10 cellular contexts compared by ENCODE assay signal in the genomic region with DNA sequence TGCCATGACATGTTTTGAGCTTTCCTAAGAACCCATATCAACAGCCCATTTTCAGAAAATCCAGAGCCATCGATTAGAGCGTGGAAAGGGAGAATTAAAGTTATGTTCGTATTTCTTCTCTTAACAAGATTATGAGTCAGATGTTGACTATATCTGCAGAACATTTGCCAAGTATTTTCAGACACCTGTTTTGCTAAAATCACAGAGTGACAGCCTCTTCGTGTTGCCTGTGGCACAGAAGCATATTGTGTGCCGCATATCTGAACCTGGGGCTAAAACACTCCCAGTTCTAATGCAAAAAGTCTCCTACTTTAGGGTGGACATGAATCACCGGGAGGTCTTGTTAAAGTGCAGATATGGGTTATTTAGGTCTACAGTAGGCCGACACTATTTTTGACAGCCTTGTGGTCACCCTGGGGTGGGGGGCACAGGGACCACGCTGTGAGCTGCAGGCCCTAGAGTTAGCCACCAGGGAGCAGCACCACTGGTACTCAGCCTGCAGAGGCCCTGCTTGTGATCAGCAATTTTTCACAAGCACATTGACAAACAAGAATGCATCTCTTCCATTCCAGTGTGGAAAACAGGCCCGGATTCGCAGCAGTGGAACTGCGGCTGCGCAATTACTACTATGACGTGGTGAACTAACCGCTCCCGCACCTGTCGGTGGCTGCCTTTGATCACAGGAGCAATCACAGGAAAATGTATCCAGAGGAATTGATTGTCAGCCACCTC.
A peak's percentile ranks its signal among the peaks of the same experiment; 100 is the strongest.
DNase-seq lines count a peak whose midpoint lies in the region; ATAC-seq and TF ChIP-seq lines count a peak whose summit lies in the region.
"Had no signal": no experiment of that assay in that cellular context is flagged by ENCODE, and none has a peak within 500 bp of the region (broad histone marks: within the 10 kb centered on the region; RNA-seq: fewer than 3 reads in every experiment).

No MANE protein-coding gene starts in this region.

- ATAC-seq in RWPE2 (ENCODE audit: low read depth) (no peak), HG02642 (IDR thresholded peaks at IDR 0.05; ENCODE audit: poor library complexity, unreplicated experiment) (no peak)
- no peak for ATAC-seq in CD4-positive, alpha-beta T cell (ENCODE audit: poor library complexity)
- ATAC-seq in activated T-helper 17 cell treated with anti-CD3 and anti-CD28 coated beads, Interleukin-2, amount 50 U/mL, for 72 hours (replicated peaks): no peak

- no peak overlapping the region for H3K27ac Mint-ChIP-seq in CD4-positive, alpha-beta T cell
- H3K27ac Mint-ChIP-seq in activated T-helper 17 cell treated with anti-CD3 and anti-CD28 coated beads, Interleukin-2, amount 50 U/mL, for 72 hours: no peak overlapping the region

- peak; percentile 72 for TF ChIP-seq CTCF in 22Rv1 (IDR thresholded peaks at IDR 0.05)
- TF ChIP-seq CTCF in GM12873 (IDR thresholded peaks at IDR 0.05; ENCODE audit: insufficient read depth, low read depth, low read length, missing control alignments): peak; percentile 72
- peak; percentile 43 for TF ChIP-seq CTCF in RWPE2 (IDR thresholded peaks at IDR 0.05; ENCODE audit: poor library complexity, severe bottlenecking)
- no peak for TF ChIP-seq CTCF in CD4-positive, alpha-beta T cell (IDR thresholded peaks at IDR 0.05)

- H3K27me3 ChIP-seq in RWPE2 (ENCODE audit: insufficient read depth, poor library complexity, severe bottlenecking): no peaks in the 10 kb centered on the region
- H3K27me3 ChIP-seq in CD4-positive, alpha-beta T cell (ENCODE audit: control insufficient read depth, insufficient read depth, low read length): no peaks in the 10 kb centered on the region

- H3K27ac ChIP-seq in 22Rv1: no peak overlapping the region
- no peak overlapping the region for H3K27ac ChIP-seq in RWPE2 (ENCODE audit: poor library complexity, severe bottlenecking)
- no peak overlapping the region for H3K27ac ChIP-seq in CD4-positive, alpha-beta T cell (ENCODE audit: low read depth, low read length)
- H3K27ac ChIP-seq: HL-60 had no signal

- H3K4me3 ChIP-seq in RWPE2 (ENCODE audit: severe bottlenecking): no peak overlapping the region

- intact Hi-C loops in CD4-positive, alpha-beta T cell (cut with DNase I, micrococcal nuclease): no loop called here

- DNase-seq in RWPE2 (ENCODE audit: low spot score) (no peak), iPS-NIHi11 (ENCODE audit: low spot score) (peak; percentile 57), D341Med (ENCODE audit: low spot score) (no peak)
- no peak for DNase-seq in CD4-positive, alpha-beta T cell
- DNase-seq: activated CD4-positive, alpha-beta T cell treated with anti-CD3 and anti-CD28 coated beads, Interleukin-2, amount 50 U/mL, for 1 hour had no signal

- POLR2A ChIA-PET in CD4-positive, alpha-beta T cell (lab: Charles Lee): no interaction called here

- no peaks in the 10 kb centered on the region for H3K4me1 Mint-ChIP-seq in CD4-positive, alpha-beta T cell (ENCODE audit: low read depth)
- H3K4me1 Mint-ChIP-seq in activated T-helper 17 cell treated with anti-CD3 and anti-CD28 coated beads, Interleukin-2, amount 50 U/mL, for 72 hours: no peaks in the 10 kb centered on the region

- H3K9me3 ChIP-seq in RWPE2 (ENCODE audit: severe bottlenecking): no peaks in the 10 kb centered on the region
- H3K9me3 ChIP-seq in CD4-positive, alpha-beta T cell (ENCODE audit: control insufficient read depth, low read length): no peaks in the 10 kb centered on the region

- peaks cover 13% of the 10 kb centered on the region for H3K27me3 Mint-ChIP-seq in CD4-positive, alpha-beta T cell
- peaks cover 2% of the 10 kb centered on the region for H3K27me3 Mint-ChIP-seq in activated T-helper 17 cell treated with anti-CD3 and anti-CD28 coated beads, Interleukin-2, amount 50 U/mL, for 72 hours

- no peaks in the 10 kb centered on the region for H3K36me3 Mint-ChIP-seq in CD4-positive, alpha-beta T cell (ENCODE audit: low read depth)
- H3K36me3 Mint-ChIP-seq in activated T-helper 17 cell treated with anti-CD3 and anti-CD28 coated beads, Interleukin-2, amount 50 U/mL, for 72 hours (ENCODE audit: low read depth): no peaks in the 10 kb centered on the region

- H3K4me3 Mint-ChIP-seq in CD4-positive, alpha-beta T cell: no peak overlapping the region
- no peak overlapping the region for H3K4me3 Mint-ChIP-seq in activated T-helper 17 cell treated with anti-CD3 and anti-CD28 coated beads, Interleukin-2, amount 50 U/mL, for 72 hours

- CTCF ChIA-PET in CD4-positive, alpha-beta T cell (lab: Charles Lee): no interaction called here

- H3K4me1 ChIP-seq in RWPE2 (ENCODE audit: insufficient read depth, poor library complexity, severe bottlenecking): no peaks in the 10 kb centered on the region

- no peaks in the 10 kb centered on the region for H3K9me3 Mint-ChIP-seq in CD4-positive, alpha-beta T cell
- no peaks in the 10 kb centered on the region for H3K9me3 Mint-ChIP-seq in activated T-helper 17 cell treated with anti-CD3 and anti-CD28 coated beads, Interleukin-2, amount 50 U/mL, for 72 hours

- H3K36me3 ChIP-seq in RWPE2 (ENCODE audit: low read depth): no peaks in the 10 kb centered on the region
